ENCODE assay signal across 15 cellular contexts in genomic region chr10:123146013-123146891, GRCh38. TPM values are rescaled to one million over a fixed set of nuclear protein-coding genes. Genes with fewer than 3 reads are reported as not detected.
DNase-seq lines count a peak whose midpoint lies in the region; ATAC-seq and TF ChIP-seq lines count a peak whose summit lies in the region.
"Had no signal": no experiment of that assay in that cellular context is flagged by ENCODE, and none has a peak within 500 bp of the region (broad histone marks: within the 10 kb centered on the region; RNA-seq: fewer than 3 reads in every experiment).

No MANE protein-coding gene starts in this region.

- CTCF ChIA-PET in SK-N-SH (lab: Yijun Ruan, JAX) = interaction anchor here (0.9 to 4.8 kb wide), 5 partner anchors 13 to 234 kb away, joined by 3 to 51 read pairs (median 6); no protein-coding TSS in a partner anchor

- no peaks in the 10 kb centered on the region for H3K36me3 Mint-ChIP-seq in brain

- H3K27me3 ChIP-seq in SK-N-SH (ENCODE audit: insufficient read depth) (peaks cover 100% of the 10 kb centered on the region), GM23248 (replicated peaks; ENCODE audit: insufficient read depth) (peaks cover 99% of the 10 kb centered on the region), neural cell (ENCODE audit: insufficient read depth, low read depth, low read length) (peaks cover 100% of the 10 kb centered on the region)

- no peak overlapping the region for H3K27ac ChIP-seq in SK-N-SH (ENCODE audit: low read depth in 2 of 2, low read length in 1 of 2)
- H3K27ac ChIP-seq in GM23248 = no peak overlapping the region
- no peak overlapping the region for H3K27ac ChIP-seq in neural cell (ENCODE audit: low read length)
- H3K27ac ChIP-seq: A549 had no signal

- TF ChIP-seq CTCF in SK-N-SH (IDR thresholded peaks at IDR 0.05) (no peak), brain (conservative IDR thresholded peaks at IDR 0.05) (no peak), neural cell (IDR thresholded peaks at IDR 0.05; ENCODE audit: poor library complexity, severe bottlenecking) (no peak)

- H3K4me1 ChIP-seq in SK-N-SH (ENCODE audit: control insufficient read depth in 1 of 2, insufficient read depth in 2 of 2, low read depth in 1 of 2, low read length in 1 of 2) = peaks cover 0 to 21% of the 10 kb centered on the region in 2 experiments; a peak in 2 of 4 replicates
- no peaks in the 10 kb centered on the region for H3K4me1 ChIP-seq in GM23248 (ENCODE audit: insufficient read depth)

- no peaks in the 10 kb centered on the region for H3K9me2 ChIP-seq in SK-N-SH
- no peaks in the 10 kb centered on the region for H3K9me2 ChIP-seq in GM23248 (ENCODE audit: insufficient read depth)
- no peaks in the 10 kb centered on the region for H3K9me2 ChIP-seq in neural cell (ENCODE audit: insufficient read depth, low read length)

- H3K4me2 ChIP-seq in SK-N-SH (no peak overlapping the region), GM23248 (ENCODE audit: unreplicated experiment) (no peak overlapping the region), neural cell (ENCODE audit: low read length) (no peak overlapping the region)
- H3K4me2 ChIP-seq: A549 had no signal

- H3K9me3 ChIP-seq in SK-N-SH = no peaks in the 10 kb centered on the region
- H3K9me3 ChIP-seq in GM23248 (ENCODE audit: low read depth) = no peaks in the 10 kb centered on the region
- H3K9me3 ChIP-seq in neural cell (ENCODE audit: low read length) = no peaks in the 10 kb centered on the region
- H3K9me3 ChIP-seq: A549 had no signal

- peaks cover 0 to 2% (median 0%) of the 10 kb centered on the region in 5 experiments for H3K9me3 Mint-ChIP-seq in brain

- H3F3A ChIP-seq in SK-N-SH (replicated peaks; ENCODE audit: insufficient read depth) (no peaks in the 10 kb centered on the region), GM23248 (ENCODE audit: insufficient read depth) (no peaks in the 10 kb centered on the region), neural cell (ENCODE audit: insufficient read depth, low read length, poor library complexity, severe bottlenecking) (no peaks in the 10 kb centered on the region)

- WGBS in SK-N-SH (ENCODE audit: low lambda C conversion rate) = 23% methylated on average over 40 of the region's 59 CpGs
- 6 to 7% methylated on average over 58 to 59 of the region's 59 CpGs for WGBS in GM23248 (ENCODE audit: low coverage in 1 of 2, low lambda C conversion rate in 2 of 2, missing lambda C conversion rate in 2 of 2), 2 experiments

- H3K4me3 ChIP-seq in SK-N-SH (ENCODE audit: low read depth in 2 of 2, low read length in 1 of 2) = no peak overlapping the region
- H3K4me3 ChIP-seq in GM23248 = no peak overlapping the region
- H3K4me3 ChIP-seq in neural cell (ENCODE audit: low read length) = no peak overlapping the region
- H3K4me3 ChIP-seq: A549 had no signal

- H3K4me3 Mint-ChIP-seq in brain = peak overlapping the region in 3 of 5 experiments; percentile 38 to 71 (median 61)

- H3K36me3 ChIP-seq in SK-N-SH (replicated peaks in 1 of 2; ENCODE audit: control insufficient read depth in 1 of 2, insufficient read depth in 2 of 2, low read length in 1 of 2) (no peaks in the 10 kb centered on the region), GM23248 (ENCODE audit: low read depth) (no peaks in the 10 kb centered on the region), neural cell (ENCODE audit: insufficient read depth, low read length) (no peaks in the 10 kb centered on the region)

- TF ChIP-seq EP300 in SK-N-SH (IDR thresholded peaks at IDR 0.05; ENCODE audit: borderline replicate concordance in 1 of 2, low read depth in 1 of 2, low read length in 1 of 2) (no peak), neural cell (conservative IDR thresholded peaks at IDR 0.05; ENCODE audit: poor library complexity, severe bottlenecking) (no peak)

- no peak for ATAC-seq in SK-N-SH treated with all-trans-retinoic acid at 6 μM for 48 hours
- no peak for ATAC-seq in HG02970 (IDR thresholded peaks at IDR 0.05; ENCODE audit: low FRiP score, unreplicated experiment)
- ATAC-seq: A549 had no signal

- in situ Hi-C loops in GM23248 (cut with MboI) = loop anchor here (25.0 kb wide), 1 partner anchor 816 kb away; no protein-coding TSS in a partner anchor

- POLR2A ChIA-PET in SK-N-SH (lab: Yijun Ruan, JAX) = interaction anchor here (0.5 kb wide), 1 partner anchor 412 kb away, joined by 3 read pairs; no protein-coding TSS in a partner anchor

- TF ChIP-seq RAD21 in SK-N-SH (IDR thresholded peaks at IDR 0.05; ENCODE audit: low read length) (no peak), neural cell (conservative IDR thresholded peaks at IDR 0.05) (no peak)

- H3K9ac ChIP-seq in SK-N-SH (no peak overlapping the region), GM23248 (no peak overlapping the region), neural cell (ENCODE audit: low read length) (no peak overlapping the region)

- H4K20me1 ChIP-seq in SK-N-SH (ENCODE audit: insufficient read depth) = 0 out of 2 replicates have a peak, but pooled peaks cover 4% of the 10 kb centered on the region
- H4K20me1 ChIP-seq in GM23248 (ENCODE audit: insufficient read depth) = no peaks in the 10 kb centered on the region
- no peaks in the 10 kb centered on the region for H4K20me1 ChIP-seq in neural cell (ENCODE audit: insufficient read depth)

- peak; percentile 41 for DNase-seq in SK-N-SH
- DNase-seq in GM23248 = peak; percentile 41
- no peak for DNase-seq in hepatic stellate cell (ENCODE audit: low spot score)
- no peak for DNase-seq in T-helper 9 cell
- DNase-seq: DMS79 treated with DMSO at 0.1 percent for 48 hours, islet precursor cell, NCI-H187 treated with DMSO at 0.1 percent for 48 hours, T1000 had no signal

- no peak overlapping the region for H3K27ac Mint-ChIP-seq in brain

- H3K4me1 Mint-ChIP-seq in brain = peaks cover 35% of the 10 kb centered on the region

- H3K79me2 ChIP-seq in SK-N-SH (ENCODE audit: insufficient read depth) (no peaks in the 10 kb centered on the region), GM23248 (ENCODE audit: insufficient read depth) (no peaks in the 10 kb centered on the region), neural cell (replicated peaks; ENCODE audit: insufficient read depth, low read length) (no peaks in the 10 kb centered on the region)

- peaks cover 100% of the 10 kb centered on the region for H3K27me3 Mint-ChIP-seq in brain

- no peak overlapping the region for H2AFZ ChIP-seq in SK-N-SH (ENCODE audit: low read depth)
- H2AFZ ChIP-seq in GM23248 = no peak overlapping the region
- H2AFZ ChIP-seq in neural cell (ENCODE audit: low read depth, low read length) = no peak overlapping the region

TF ChIP-seq in SK-N-SH, 30 proteins besides CTCF, POLR2A, EP300 and RAD21 (continues in another document):
- TF ChIP-seq EZH2phosphoT487 (IDR thresholded peaks at IDR 0.05; ENCODE audit: borderline replicate concordance, low read depth) = peak; percentile 75; the same call in 1 of the 2 replicates
- no peak for TF ChIP-seq CHD2 (IDR thresholded peaks at IDR 0.05; ENCODE audit: low read length, partially characterized antibody)

TF ChIP-seq in SK-N-SH treated with all-trans-retinoic acid at 6 μM for 48 hours, 23 proteins besides CTCF, POLR2A, EP300 and RAD21 (continues in another document):
- no peak for TF ChIP-seq ZFP3 (CRISPR knock-in tag; IDR thresholded peaks at IDR 0.05)
- no peak for TF ChIP-seq RARB (CRISPR knock-in tag; IDR thresholded peaks at IDR 0.05)
- TF ChIP-seq TOX (CRISPR knock-in tag; IDR thresholded peaks at IDR 0.05; ENCODE audit: borderline replicate concordance) = no peak

TF ChIP-seq in neural cell, 6 proteins besides CTCF, POLR2A, EP300 and RAD21 (continues in another document):
- peak; percentile 92 for TF ChIP-seq EZH2 (IDR thresholded peaks at IDR 0.05; ENCODE audit: borderline replicate concordance, insufficient read depth, low read length, poor library complexity, severe bottlenecking)

RNA-seq across cellular contexts. Expression of gene HMX2, which starts 1.7 kb away (rescaled TPM):
- polyA plus RNA-seq in SK-N-SH (2012; rRNA removed) = not detected in 2 replicates
- polyA plus RNA-seq in SK-N-SH (2012; cell fraction: cytosol; rRNA removed) = not detected in 2 replicates
- not detected in 2 replicates for polyA plus RNA-seq in SK-N-SH (2012; cell fraction: nucleus; rRNA removed)
- total RNA-seq in GM23248 (2014; rRNA removed; shearing (Covaris generic)) = not detected in 2 replicates
- not detected in 2 replicates for polyA plus RNA-seq in GM23248 (2016; fragmentation: Nextera tagmentation; extraction: Ambion mirVana)
- 18.3 TPM for polyA plus RNA-seq in brain (ENCODE audit: insufficient read depth, low read depth, low replicate concordance)
- not detected in 2 replicates for polyA plus RNA-seq in neural cell
- not detected in 2 replicates for polyA minus RNA-seq in neural cell
- total RNA-seq: cardiac septum, fibroblast of lung had no signal
- polyA plus RNA-seq: fibroblast of lung had no signal

RNA-seq across cellular contexts. Expression of gene BUB3, which starts 8.0 kb away (rescaled TPM):
- polyA plus RNA-seq in SK-N-SH (2012; rRNA removed) = 202 and 209 TPM in 2 replicates
- polyA plus RNA-seq in SK-N-SH (2012; cell fraction: cytosol; rRNA removed) = 122 and 171 TPM in 2 replicates
- 193 and 249 TPM in 2 replicates for polyA plus RNA-seq in SK-N-SH (2012; cell fraction: nucleus; rRNA removed)
- total RNA-seq in GM23248 (2014; rRNA removed; shearing (Covaris generic)) = 163 and 170 TPM in 2 replicates
- polyA plus RNA-seq in GM23248 (2016; fragmentation: Nextera tagmentation; extraction: Ambion mirVana) = 154 and 158 TPM in 2 replicates
- 230 TPM for polyA plus RNA-seq in brain (ENCODE audit: insufficient read depth, low read depth, low replicate concordance)
- 127 and 162 TPM in 2 replicates for polyA plus RNA-seq in neural cell
- 140 and 152 TPM in 2 replicates for polyA minus RNA-seq in neural cell

RNA-seq across cellular contexts. Expression of gene HMX3, which starts 10.5 kb away (rescaled TPM):
- not detected in 2 replicates for polyA plus RNA-seq in SK-N-SH (2012; rRNA removed)
- polyA plus RNA-seq in SK-N-SH (2012; cell fraction: cytosol; rRNA removed) = not detected in 2 replicates
- not detected in 2 replicates for polyA plus RNA-seq in SK-N-SH (2012; cell fraction: nucleus; rRNA removed)
- not detected in 2 replicates for total RNA-seq in GM23248 (2014; rRNA removed; shearing (Covaris generic))
- not detected in 2 replicates for polyA plus RNA-seq in GM23248 (2016; fragmentation: Nextera tagmentation; extraction: Ambion mirVana)
- polyA plus RNA-seq in brain (ENCODE audit: insufficient read depth, low read depth, low replicate concordance) = 12.9 TPM
- not detected in 2 replicates for polyA plus RNA-seq in neural cell
- polyA minus RNA-seq in neural cell = not detected in 2 replicates
- total RNA-seq: cardiac septum, fibroblast of lung had no signal
- polyA plus RNA-seq: A549, fibroblast of lung had no signal

Comparison
In these comparisons a context has a peak if more than half of its experiments do, and no peak if none do; other contexts are left out.
1. DNase-seq: peak in SK-N-SH (single experiment) and GM23248 (single experiment); none in hepatic stellate cell (single experiment) and T-helper 9 cell (single experiment).
2. RNA of gene HMX2, which starts 1.7 kb away (polyA plus RNA-seq): 18.3 TPM in brain (single experiment); not detected in SK-N-SH, not detected in GM23248 and not detected in neural cell; every median in the first group is over 10 times any median in the second.
3. RNA of gene HMX3, which starts 10.5 kb away (polyA plus RNA-seq): 12.9 TPM in brain (single experiment); not detected in SK-N-SH, not detected in GM23248 and not detected in neural cell; every median in the first group is over 10 times any median in the second.